In genomic region chr2:241507430-241508239, GRCh38 we compare ENCODE assay signal across 8 cellular contexts. TPM values are rescaled to one million over a fixed set of nuclear protein-coding genes. Genes with fewer than 3 reads are reported as not detected.
DNase-seq lines count a peak whose midpoint lies in the region; ATAC-seq and TF ChIP-seq lines count a peak whose summit lies in the region.

No MANE protein-coding gene starts in this region.

- intact Hi-C loops in HCT116 (cut with micrococcal nuclease) = loop anchor here (5.0 kb wide), 2 partner anchors 130 to 150 kb away; partner anchors contain the start of genes ATG4B, FARP2 and THAP4

- no peak overlapping the region for H2AFZ ChIP-seq in HCT116 (ENCODE audit: low read depth, low read length, poor library complexity, severe bottlenecking)

- peaks cover 12 to 24% of the 10 kb centered on the region in 2 experiments for H3K4me1 ChIP-seq in HCT116 (ENCODE audit: control insufficient read depth in 1 of 2, insufficient read depth in 2 of 2, low read length in 2 of 2)
- peaks cover 15 to 16% of the 10 kb centered on the region in 2 experiments for H3K4me1 ChIP-seq in neutrophil (ENCODE audit: control insufficient read depth in 1 of 2, insufficient read depth in 1 of 2, low read depth in 1 of 2, low read length in 1 of 2)

- no peaks in the 10 kb centered on the region; a peak in 1 of 4 replicates for H3K36me3 ChIP-seq in HCT116 (ENCODE audit: control insufficient read depth in 1 of 2, insufficient read depth in 2 of 2, low read length in 2 of 2)
- H3K36me3 ChIP-seq in neutrophil = no peaks in the 10 kb centered on the region

- H3K36me3 Mint-ChIP-seq in activated T-cell treated with anti-CD3 and anti-CD28 coated beads, Interleukin-2, amount 50 U/mL, for 4 hours (ENCODE audit: insufficient read depth) = no peaks in the 10 kb centered on the region

- H3K79me2 ChIP-seq in HCT116 (ENCODE audit: insufficient read depth, low read length) = peaks cover 49% of the 10 kb centered on the region

- ATAC-seq in HCT116 = peak; percentile 56
- ATAC-seq in activated T-cell treated with anti-CD3 and anti-CD28 coated beads, Interleukin-2, amount 50 U/mL, for 4 hours = peak; percentile 31 to 38

- no peak for TF ChIP-seq RAD21 in HCT116 (IDR thresholded peaks at IDR 0.05; ENCODE audit: low read depth)

- peak overlapping the region; percentile 84 for H3K4me3 Mint-ChIP-seq in activated T-cell treated with anti-CD3 and anti-CD28 coated beads, Interleukin-2, amount 50 U/mL, for 4 hours

- H3K4me3 ChIP-seq in HCT116 (replicated peaks in 1 of 2; ENCODE audit: low read depth in 1 of 2, low read length in 2 of 2) (peak overlapping the region; percentile 87 to 95), fibroblast of pulmonary artery (replicated peaks; ENCODE audit: low read depth, low read length) (peak overlapping the region; percentile 81), neutrophil (ENCODE audit: low read depth in 1 of 2, low read length in 1 of 2) (peak overlapping the region; percentile 76 to 82)

- H3K27me3 Mint-ChIP-seq in activated T-cell treated with anti-CD3 and anti-CD28 coated beads, Interleukin-2, amount 50 U/mL, for 4 hours (ENCODE audit: low read depth) = no peaks in the 10 kb centered on the region

- 0 out of 2 replicates have a peak, but pooled peaks cover 3% of the 10 kb centered on the region for H3K27me3 ChIP-seq in HCT116 (ENCODE audit: insufficient read depth, low read length)
- H3K27me3 ChIP-seq in neutrophil = peaks cover 61% of the 10 kb centered on the region

- H3K27ac ChIP-seq in HCT116 (ENCODE audit: low read depth, low read length) = peak overlapping the region; percentile 82
- H3K27ac ChIP-seq in neutrophil = peak overlapping the region; percentile 15

- H3K4me2 ChIP-seq in HCT116 (ENCODE audit: low read length) = peak overlapping the region; percentile 95

- H3K9me2 ChIP-seq in HCT116 (ENCODE audit: insufficient read depth) = no peaks in the 10 kb centered on the region

- TF ChIP-seq POLR2A in HCT116 (IDR thresholded peaks at IDR 0.05; ENCODE audit: borderline replicate concordance, extremely low read depth, insufficient read depth, insufficient read length) = no peak

- POLR2A ChIA-PET in HCT116 (lab: Charles Lee) = interaction anchor here (0.7 kb wide), 1 partner anchor 291 kb away, joined by 3 read pairs; no protein-coding TSS in a partner anchor

- H3K9me3 Mint-ChIP-seq in activated T-cell treated with anti-CD3 and anti-CD28 coated beads, Interleukin-2, amount 50 U/mL, for 4 hours = no peaks in the 10 kb centered on the region

- CTCF ChIA-PET in HCT116 (lab: Charles Lee) = interaction anchor here (1.0 kb wide), 1 partner anchor 91 kb away, joined by 4 read pairs; no protein-coding TSS in a partner anchor

- DNase-seq in NCI-H146 (lab: John Stamatoyannopoulos, UW) (peak; percentile 69), NCI-H146 treated with DMSO at 0.1 percent for 48 hours (lab: John Stamatoyannopoulos, UW; ENCODE audit: unreplicated experiment) (no peak), HCT116 (ENCODE audit: low read depth, low spot score) (no peak), NCI-H1105 treated with DMSO at 0.1 percent for 48 hours (lab: John Stamatoyannopoulos, UW) (peak; percentile 39), fibroblast of pulmonary artery (ENCODE audit: low read depth) (peak; percentile 41), kidney glomerular epithelial cell (lab: John Stamatoyannopoulos, UW) (no peak)
- peak; percentile 20 for DNase-seq in activated T-cell treated with anti-CD3 and anti-CD28 coated beads, Interleukin-2, amount 50 U/mL, for 4 hours

- TF ChIP-seq CTCF in HCT116 (IDR thresholded peaks at IDR 0.05 in 2 of 3, conservative IDR thresholded peaks at IDR 0.05 in 1 of 3; ENCODE audit: borderline replicate concordance in 1 of 3, insufficient read depth in 1 of 3, low read depth in 2 of 3, low read length in 2 of 3) (peak in 1 of 3 experiments; percentile 21; a peak in 2 of 6 replicates), fibroblast of pulmonary artery (IDR thresholded peaks at IDR 0.05; ENCODE audit: low read length, missing control alignments) (peak; percentile 15), neutrophil (IDR thresholded peaks at IDR 0.05) (no peak)

- H3K4me1 Mint-ChIP-seq in activated T-cell treated with anti-CD3 and anti-CD28 coated beads, Interleukin-2, amount 50 U/mL, for 4 hours (ENCODE audit: low read depth) = peaks cover 20% of the 10 kb centered on the region

- no TSS peak for BruUV-seq in HCT116 (replicated peaks; lab: Mats Ljungman, UMichigan)

- no peaks in the 10 kb centered on the region for H3K9me3 ChIP-seq in HCT116 (ENCODE audit: control insufficient read depth in 1 of 2, insufficient read depth in 1 of 2, low read depth in 1 of 2, low read length in 2 of 2)
- H3K9me3 ChIP-seq in neutrophil = no peaks in the 10 kb centered on the region

- peak overlapping the region; percentile 87 for H3K9ac ChIP-seq in HCT116 (ENCODE audit: low read length)

- no peaks in the 10 kb centered on the region for H4K20me1 ChIP-seq in HCT116 (ENCODE audit: insufficient read depth)

- RAD21 ChIA-PET in HCT116 (lab: Charles Lee; ENCODE audit: low non-redundant PET in 1 of 2, low total read pairs in 2 of 2, uncharacterized antibody in 2 of 2, unreplicated experiment in 2 of 2) = no interaction called here

TF ChIP-seq in HCT116, 20 proteins besides CTCF, POLR2A, EP300 and RAD21:
- TF ChIP-seq ZNF274 (IDR thresholded peaks at IDR 0.05; ENCODE audit: low read depth, low read length) = no peak
- no peak for TF ChIP-seq JUND (IDR thresholded peaks at IDR 0.05)
- no peak for TF ChIP-seq ZBTB33 (IDR thresholded peaks at IDR 0.05; ENCODE audit: extremely low read depth, insufficient replicate concordance, low read length)
- peak; percentile 63 for TF ChIP-seq MAX (IDR thresholded peaks at IDR 0.05)

RNA-seq across cellular contexts. Expression of gene STK25, which starts 0.7 kb away (rescaled TPM):
- 160 TPM for total RNA-seq in HCT116 (2021; ENCODE audit: unreplicated experiment)
- polyA plus RNA-seq in HCT116 (2012) = 157 and 164 TPM in 2 replicates
- total RNA-seq in activated T-cell treated with anti-CD3 and anti-CD28 coated beads, Interleukin-2, amount 50 U/mL, for 4 hours = 100 to 1,000 TPM in 2 of 3 donors, 10 to 100 TPM in 1; 97.1 to 104 (median 100) TPM

RNA-seq across cellular contexts. Expression of gene BOK, which starts 50.9 kb away (rescaled TPM):
- total RNA-seq in HCT116 (2021; ENCODE audit: unreplicated experiment) = 41.5 TPM
- polyA plus RNA-seq in HCT116 (2012) = 22.5 and 24.3 TPM in 2 replicates
- under 1 TPM; 0.15 to 0.19 (median 0.16) TPM for total RNA-seq in activated T-cell treated with anti-CD3 and anti-CD28 coated beads, Interleukin-2, amount 50 U/mL, for 4 hours

Comparison
In these comparisons a context has a peak if more than half of its experiments do, and no peak if none do; other contexts are left out.
1. DNase-seq: peak in NCI-H146 (single experiment), NCI-H1105 treated with DMSO at 0.1 percent for 48 hours (single experiment), activated T-cell treated with anti-CD3 and anti-CD28 coated beads, Interleukin-2, amount 50 U/mL, for 4 hours (single experiment) and fibroblast of pulmonary artery (single experiment); none in NCI-H146 treated with DMSO at 0.1 percent for 48 hours (single experiment), HCT116 (single experiment) and kidney glomerular epithelial cell (single experiment).
2. RNA of gene BOK, which starts 50.9 kb away (total RNA-seq): 41.5 TPM in HCT116 (single experiment); 0.15 to 0.19 TPM in activated T-cell treated with anti-CD3 and anti-CD28 coated beads, Interleukin-2, amount 50 U/mL, for 4 hours; every median in the first group is over 10 times any median in the second.
3. Peak in every context shown above with its lines, with median percentiles within 50 percentile points of each other: H3K4me3 ChIP-seq.